ENCODE assay signal across 16 cellular contexts in the genomic region with DNA sequence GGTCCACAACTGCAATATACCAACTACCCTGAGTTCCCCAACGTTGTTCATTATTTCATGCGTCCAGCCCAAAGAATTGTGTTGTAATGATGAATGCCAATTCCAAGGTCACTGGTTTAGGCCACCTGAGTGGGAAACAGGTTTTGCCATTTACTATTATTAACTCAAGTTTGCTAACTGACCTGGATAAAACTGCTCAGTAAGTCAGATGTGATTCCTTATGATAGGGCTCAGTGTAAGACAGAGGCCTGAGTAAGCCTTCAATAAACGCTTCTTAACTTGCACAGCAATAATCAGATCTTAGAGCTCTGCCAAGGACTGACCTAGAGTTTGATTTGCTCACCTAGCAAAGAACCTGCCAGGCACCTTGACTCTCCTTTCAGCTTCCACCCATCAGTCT. TPM values are rescaled to one million over a fixed set of nuclear protein-coding genes. Genes with fewer than 3 reads are reported as not detected.
A peak's percentile ranks its signal among the peaks of the same experiment; 100 is the strongest.
DNase-seq lines count a peak whose midpoint lies in the region; ATAC-seq, FAIRE-seq and TF ChIP-seq lines count a peak whose summit lies in the region.
"Had no signal": no experiment of that assay in that cellular context is flagged by ENCODE, and none has a peak within 500 bp of the region (broad histone marks: within the 10 kb centered on the region; RNA-seq: fewer than 3 reads in every experiment).

No MANE protein-coding gene starts in this region.

- H3K4me3 ChIP-seq in HepG2 (replicated peaks in 1 of 3; ENCODE audit: insufficient read depth in 1 of 3, low read depth in 2 of 3, low read length in 3 of 3) (no peak overlapping the region), right lobe of liver (no peak overlapping the region), adrenal gland (no peak overlapping the region), neural progenitor cell (no peak overlapping the region)
- H3K4me3 ChIP-seq: GM23248, sigmoid colon had no signal

- H3K36me3 ChIP-seq in HepG2 (replicated peaks in 1 of 2; ENCODE audit: control insufficient read depth in 1 of 2, insufficient read depth in 2 of 2, low read length in 2 of 2): peaks cover 21 to 62% of the 10 kb centered on the region in 2 experiments
- peaks cover 0 to 25% (median 9%) of the 10 kb centered on the region in 4 donors for H3K36me3 ChIP-seq in right lobe of liver
- peaks cover 0 to 22% of the 10 kb centered on the region in 2 donors for H3K36me3 ChIP-seq in adrenal gland (replicated peaks in 1 of 2)
- peaks cover 6% of the 10 kb centered on the region for H3K36me3 ChIP-seq in neural progenitor cell

- intact Hi-C loops in HepG2 (cut with micrococcal nuclease; ENCODE audit: unreplicated experiment) (no loop called here), right lobe of liver (cut with DNase I) (no loop called here), adrenal gland (cut with DNase I) (loop anchor here (10.0 kb wide), 2 partner anchors 61 to 91 kb away; no protein-coding TSS in a partner anchor)

- H3K9me3 Mint-ChIP-seq in memory B cell (no peaks in the 10 kb centered on the region), neural progenitor cell (no peaks in the 10 kb centered on the region)
- H3K9me3 Mint-ChIP-seq: naive B cell had no signal

- no peak for TF ChIP-seq RAD21 in HepG2 (CRISPR knock-in tag; IDR thresholded peaks at IDR 0.05)

- peaks cover 82% of the 10 kb centered on the region for H3K4me1 ChIP-seq in HepG2 (ENCODE audit: insufficient read depth, low read length)
- H3K4me1 ChIP-seq in right lobe of liver: peaks cover 0 to 70% (median 24%) of the 10 kb centered on the region in 4 donors
- H3K4me1 ChIP-seq in adrenal gland (replicated peaks in 1 of 2): peaks cover 26 to 59% of the 10 kb centered on the region in 2 donors
- no peaks in the 10 kb centered on the region for H3K4me1 ChIP-seq in neural progenitor cell

- no TSS peak for BruUV-seq in HepG2 (replicated peaks; lab: Mats Ljungman, UMichigan)

- ATAC-seq in HepG2 (no peak; the same call in 2 of the 3 replicates), right lobe of liver (no peak), memory B cell (ENCODE audit: low read depth) (no peak)

- peaks cover 4% of the 10 kb centered on the region for H3F3A ChIP-seq in neural progenitor cell (ENCODE audit: low read depth)

- H3K9ac ChIP-seq in HepG2 (ENCODE audit: insufficient read depth, low read depth, low read length) (no peak overlapping the region), neural progenitor cell (no peak overlapping the region)

- TF ChIP-seq EP300 in HepG2 (IDR thresholded peaks at IDR 0.05; ENCODE audit: low read depth in 2 of 2, low read length in 2 of 2): no peak
- no peak for TF ChIP-seq EP300 in HepG2 (CRISPR knock-in tag; IDR thresholded peaks at IDR 0.05; ENCODE audit: borderline replicate concordance)

- H3K79me2 ChIP-seq in HepG2 (ENCODE audit: insufficient read depth, low read length): peaks cover 94% of the 10 kb centered on the region
- peaks cover 100% of the 10 kb centered on the region for H3K79me2 ChIP-seq in neural progenitor cell (ENCODE audit: low read depth)

- no peak overlapping the region for H3K4me3 Mint-ChIP-seq in memory B cell
- no peak overlapping the region for H3K4me3 Mint-ChIP-seq in neural progenitor cell

- no peak for DNase-seq in HepG2 (ENCODE audit: low spot score)
- no peak for DNase-seq in right lobe of liver
- DNase-seq in adrenal gland: no peak
- no peak for DNase-seq in memory B cell (ENCODE audit: low spot score in 2 of 2)
- DNase-seq in neural progenitor cell (ENCODE audit: low spot score): no peak
- DNase-seq in NCI-H1694 (lab: John Stamatoyannopoulos, UW): no peak
- no peak for DNase-seq in Kasumi-1 (lab: John Stamatoyannopoulos, UW)
- DNase-seq in Ammon's horn (ENCODE audit: low spot score): no peak
- DNase-seq: AML-193; DMS79; GM23248; naive B cell; NCI-H1092; SHP77; sigmoid colon; stimulated activated naive CD4-positive, alpha-beta T cell had no signal

- TF ChIP-seq CTCF in HepG2 (CRISPR knock-in tag; IDR thresholded peaks at IDR 0.05): no peak
- no peak for TF ChIP-seq CTCF in right lobe of liver (IDR thresholded peaks at IDR 0.05)
- TF ChIP-seq CTCF in adrenal gland (IDR thresholded peaks at IDR 0.05): no peak
- no peak for TF ChIP-seq CTCF in neural progenitor cell (IDR thresholded peaks at IDR 0.05)

- peaks cover 20% of the 10 kb centered on the region for H3K4me1 Mint-ChIP-seq in memory B cell
- peaks cover 17% of the 10 kb centered on the region for H3K4me1 Mint-ChIP-seq in neural progenitor cell

- in situ Hi-C loops in HepG2 (cut with HindIII; ENCODE audit: extremely low pct_ligation_motif_present, low pct_unique_long_range_greater_than_20kb): no loop called here

- CTCF ChIA-PET in HepG2 (lab: Yijun Ruan, JAX; ENCODE audit: low intra/inter-chr PET ratio, low total read pairs): no interaction called here

- H3K4me2 ChIP-seq in HepG2 (ENCODE audit: low read depth, low read length) (no peak overlapping the region), neural progenitor cell (no peak overlapping the region)

- POLR2A ChIA-PET in HepG2 (lab: Yijun Ruan, JAX): no interaction called here

- TF ChIP-seq POLR2A in HepG2 (IDR thresholded peaks at IDR 0.05; ENCODE audit: insufficient read depth in 1 of 2, low read depth in 2 of 2, low read length in 2 of 2): peak in 1 of 2 experiments; percentile 47; a peak in 2 of 4 replicates
- no peak for TF ChIP-seq POLR2A in right lobe of liver (IDR thresholded peaks at IDR 0.05)
- no peak for TF ChIP-seq POLR2A in adrenal gland (IDR thresholded peaks at IDR 0.05)

- no peak overlapping the region for H2AFZ ChIP-seq in HepG2 (ENCODE audit: low read length)
- H2AFZ ChIP-seq in neural progenitor cell (replicated peaks): no peak overlapping the region
- H2AFZ ChIP-seq: GM23248 had no signal

- H3K27me3 Mint-ChIP-seq in memory B cell (no peaks in the 10 kb centered on the region), neural progenitor cell (ENCODE audit: insufficient read depth, low read depth) (peaks cover 4% of the 10 kb centered on the region)
- H3K27me3 Mint-ChIP-seq: naive B cell had no signal

- H3K9me3 ChIP-seq in HepG2 (ENCODE audit: low read length) (no peaks in the 10 kb centered on the region), right lobe of liver (no peaks in the 10 kb centered on the region), adrenal gland (replicated peaks in 1 of 3) (no peaks in the 10 kb centered on the region), neural progenitor cell (ENCODE audit: low read depth) (no peaks in the 10 kb centered on the region)
- H3K9me3 ChIP-seq: sigmoid colon had no signal

- H3K27ac Mint-ChIP-seq in memory B cell: peak overlapping the region; percentile 71
- no peak overlapping the region for H3K27ac Mint-ChIP-seq in neural progenitor cell

- FAIRE-seq in HepG2 (lab: Jason Lieb, UNC): no peak

- WGBS in HepG2 (ENCODE audit: low lambda C conversion rate): 70% methylated on average over 3 of the region's 3 CpGs
- WGBS in right lobe of liver (ENCODE audit: insufficient coverage, low coverage, low lambda C conversion rate, missing lambda C conversion rate): 36% methylated on average over 3 of the region's 3 CpGs
- WGBS in adrenal gland, 4 donors: 29 to 44% (median 34%) methylated on average over 3 of the region's 3 CpGs

- H3K27me3 ChIP-seq in HepG2 (ENCODE audit: control insufficient read depth in 1 of 2, insufficient read depth in 2 of 2, low read length in 2 of 2) (no peaks in the 10 kb centered on the region), right lobe of liver (no peaks in the 10 kb centered on the region), adrenal gland (no peaks in the 10 kb centered on the region), neural progenitor cell (no peaks in the 10 kb centered on the region)
- H3K27me3 ChIP-seq: sigmoid colon had no signal

- H3K36me3 Mint-ChIP-seq in memory B cell (peaks cover 21% of the 10 kb centered on the region), neural progenitor cell (peaks cover 38% of the 10 kb centered on the region)

- no peak overlapping the region for H3K27ac ChIP-seq in HepG2 (ENCODE audit: extremely low read length, insufficient read depth, low read length)
- H3K27ac ChIP-seq in right lobe of liver: peak overlapping the region in 1 of 3 donors; percentile 2
- peak overlapping the region in 3 of 5 donors; percentile 60 to 74 (median 61) for H3K27ac ChIP-seq in adrenal gland
- H3K27ac ChIP-seq in neural progenitor cell: no peak overlapping the region
- H3K27ac ChIP-seq: sigmoid colon had no signal

- H4K20me1 ChIP-seq in HepG2 (ENCODE audit: insufficient read depth, low read length) (peaks cover 99% of the 10 kb centered on the region), neural progenitor cell (ENCODE audit: low read depth) (peaks cover 100% of the 10 kb centered on the region)

TF ChIP-seq in HepG2, 621 proteins besides CTCF, POLR2A, EP300 and RAD21 (continues in another document):
- TF ChIP-seq POLR2G (IDR thresholded peaks at IDR 0.05; ENCODE audit: low read depth, low read length) (0 out of 2 replicates have a peak, but pooled peaks have one; percentile 40), BRCA1 (CRISPR knock-in tag; IDR thresholded peaks at IDR 0.05) (no peak)

RNA-seq across cellular contexts. Expression of a gene that starts 10.0 kb away (rescaled TPM):
- 64.7 and 84.6 TPM in 2 replicates for total RNA-seq in HepG2 (2016; rRNA removed; fragmentation: Illumina TruSeq; extraction: Trizol)
- 68.9 and 70.1 TPM in 2 replicates for total RNA-seq in HepG2 (2016; cell fraction: cytosol; rRNA removed; fragmentation: Illumina TruSeq; extraction: Trizol; ENCODE audit: low read depth)
- 57.0 and 74.5 TPM in 2 replicates for total RNA-seq in HepG2 (2016; cell fraction: insoluble cytoplasmic fraction; rRNA removed; fragmentation: Illumina TruSeq; extraction: Trizol)
- 30.6 and 37.0 TPM in 2 replicates for total RNA-seq in HepG2 (2016; cell fraction: membrane; rRNA removed; fragmentation: Illumina TruSeq; extraction: Trizol)
- 99.1 and 105 TPM in 2 replicates for total RNA-seq in HepG2 (2016; cell fraction: nucleus; rRNA removed; fragmentation: Illumina TruSeq; extraction: Trizol)
- polyA plus RNA-seq in HepG2 (2011; rRNA removed): 91.0 and 95.0 TPM in 2 replicates
- polyA plus RNA-seq in HepG2 (2011; cell fraction: cytosol; rRNA removed): 98.1 and 107 TPM in 2 replicates
- 116 and 134 TPM in 2 replicates for polyA plus RNA-seq in HepG2 (2011; cell fraction: nucleus; rRNA removed)
- 83.5 and 85.2 TPM in 2 replicates for polyA plus RNA-seq in HepG2 (2012)
- polyA plus RNA-seq in HepG2 (2016; cell fraction: cytosol; fragmentation: Illumina TruSeq; extraction: Trizol; ENCODE audit: low read depth): 1.5 and 2.0 TPM in 2 replicates
- polyA plus RNA-seq in HepG2 (2016; cell fraction: insoluble cytoplasmic fraction; fragmentation: Illumina TruSeq; extraction: Trizol; ENCODE audit: low read depth): 53.8 and 55.5 TPM in 2 replicates
- 6.6 and 7.3 TPM in 2 replicates for polyA plus RNA-seq in HepG2 (2016; cell fraction: membrane; fragmentation: Illumina TruSeq; extraction: Trizol; ENCODE audit: low read depth)
- 59.9 and 64.4 TPM in 2 replicates for polyA plus RNA-seq in HepG2 (2016; cell fraction: nucleus; fragmentation: Illumina TruSeq; extraction: Trizol; ENCODE audit: insufficient read depth, low read depth)
- polyA minus RNA-seq in HepG2 (2011; rRNA and poly(A)+ RNA removed; ENCODE audit: low replicate concordance): 428 and 564 TPM in 2 replicates
- 112 and 124 TPM in 2 replicates for polyA minus RNA-seq in HepG2 (2011; cell fraction: cytosol; rRNA and poly(A)+ RNA removed)
- 187 and 190 TPM in 2 replicates for polyA minus RNA-seq in HepG2 (2011; cell fraction: nucleus; rRNA and poly(A)+ RNA removed)
- 10 to 100 TPM; 30.9 to 51.6 (median 42.0) TPM for total RNA-seq in right lobe of liver
- total RNA-seq in adrenal gland: 100 to 1,000 TPM in 5 of 8 donors, 10 to 100 TPM in 3; 72.0 to 167 (median 105) TPM
- 10 to 100 TPM; 22.6 to 57.8 (median 35.0) TPM for polyA plus RNA-seq in adrenal gland
- total RNA-seq in neural progenitor cell (ENCODE audit: low replicate concordance): 130 and 143 TPM in 2 replicates

Comparison
In these comparisons a context has a peak if more than half of its experiments do, and no peak if none do; other contexts are left out.
1. H3K27ac ChIP-seq: peak in adrenal gland (3 of 5); none in HepG2 (single experiment) and neural progenitor cell (single experiment).
2. intact Hi-C loops: an anchor here in adrenal gland (10.0 kb wide); none called in HepG2 and right lobe of liver.